Comparison of ENCODE assay signal across 11 cellular contexts in genomic region chr2:171225302-171225980, GRCh38.
DNase-seq lines count a peak whose midpoint lies in the region; ATAC-seq lines count a peak whose summit lies in the region.
"Had no signal": no experiment of that assay in that cellular context is flagged by ENCODE, and none has a peak within 500 bp of the region (broad histone marks: within the 10 kb centered on the region; RNA-seq: fewer than 3 reads in every experiment).

No MANE protein-coding gene starts in this region.

- ATAC-seq in activated T-helper 17 cell treated with anti-CD3 and anti-CD28 coated beads, Interleukin-2, amount 50 U/mL, for 72 hours (replicated peaks): peak; percentile 94
- ATAC-seq in HG02852 (IDR thresholded peaks at IDR 0.05; ENCODE audit: unreplicated experiment): no peak

- H3K4me1 ChIP-seq in HAP-1: no peaks in the 10 kb centered on the region

- DNase-seq in CD1c-positive myeloid dendritic cell (ENCODE audit: extremely low spot score): peak; percentile 55
- DNase-seq in HS-5 (ENCODE audit: low read depth): peak; percentile 86
- DNase-seq in kidney tubule cell (ENCODE audit: low spot score): peak; percentile 94
- no peak for DNase-seq in DMS79 (lab: John Stamatoyannopoulos, UW)
- no peak for DNase-seq in NCI-H2029 treated with DMSO at 0.1 percent for 48 hours (lab: John Stamatoyannopoulos, UW)
- no peak for DNase-seq in HAP-1 (ENCODE audit: low spot score in 2 of 2)
- DNase-seq: activated effector memory CD4-positive, alpha-beta T cell treated with Interleukin-2 at 50 U/mL for 16 hours; glutamatergic neuron; SHP77 had no signal

- H3K27ac Mint-ChIP-seq in activated T-helper 17 cell treated with anti-CD3 and anti-CD28 coated beads, Interleukin-2, amount 50 U/mL, for 72 hours: no peak overlapping the region

- H3K4me3 Mint-ChIP-seq in activated T-helper 17 cell treated with anti-CD3 and anti-CD28 coated beads, Interleukin-2, amount 50 U/mL, for 72 hours: no peak overlapping the region

- no peaks in the 10 kb centered on the region for H3K9me3 ChIP-seq in HAP-1

- no peak overlapping the region for H3K4me3 ChIP-seq in HAP-1

- H3K36me3 Mint-ChIP-seq in activated T-helper 17 cell treated with anti-CD3 and anti-CD28 coated beads, Interleukin-2, amount 50 U/mL, for 72 hours (ENCODE audit: low read depth): no peaks in the 10 kb centered on the region

- no peaks in the 10 kb centered on the region for H3K9me3 Mint-ChIP-seq in activated T-helper 17 cell treated with anti-CD3 and anti-CD28 coated beads, Interleukin-2, amount 50 U/mL, for 72 hours

- in situ Hi-C loops in HAP-1 (cut with MboI; ENCODE audit: low sequenced_read_pairs): no loop called here

- no peaks in the 10 kb centered on the region for H3K27me3 Mint-ChIP-seq in activated T-helper 17 cell treated with anti-CD3 and anti-CD28 coated beads, Interleukin-2, amount 50 U/mL, for 72 hours

- H3K4me1 Mint-ChIP-seq in activated T-helper 17 cell treated with anti-CD3 and anti-CD28 coated beads, Interleukin-2, amount 50 U/mL, for 72 hours: peaks cover 5% of the 10 kb centered on the region

- H3K27me3 ChIP-seq in HAP-1 (ENCODE audit: low read depth): no peaks in the 10 kb centered on the region

- no peaks in the 10 kb centered on the region for H3K36me3 ChIP-seq in HAP-1 (replicated peaks)

Comparison
In these comparisons a context has a peak if more than half of its experiments do, and no peak if none do; other contexts are left out.
1. DNase-seq: peak in CD1c-positive myeloid dendritic cell (single experiment), HS-5 (single experiment) and kidney tubule cell (single experiment); none in DMS79 (single experiment), NCI-H2029 treated with DMSO at 0.1 percent for 48 hours (single experiment) and HAP-1 (0 of 2).